1 cellular context compared by ENCODE assay signal in the genomic region with DNA sequence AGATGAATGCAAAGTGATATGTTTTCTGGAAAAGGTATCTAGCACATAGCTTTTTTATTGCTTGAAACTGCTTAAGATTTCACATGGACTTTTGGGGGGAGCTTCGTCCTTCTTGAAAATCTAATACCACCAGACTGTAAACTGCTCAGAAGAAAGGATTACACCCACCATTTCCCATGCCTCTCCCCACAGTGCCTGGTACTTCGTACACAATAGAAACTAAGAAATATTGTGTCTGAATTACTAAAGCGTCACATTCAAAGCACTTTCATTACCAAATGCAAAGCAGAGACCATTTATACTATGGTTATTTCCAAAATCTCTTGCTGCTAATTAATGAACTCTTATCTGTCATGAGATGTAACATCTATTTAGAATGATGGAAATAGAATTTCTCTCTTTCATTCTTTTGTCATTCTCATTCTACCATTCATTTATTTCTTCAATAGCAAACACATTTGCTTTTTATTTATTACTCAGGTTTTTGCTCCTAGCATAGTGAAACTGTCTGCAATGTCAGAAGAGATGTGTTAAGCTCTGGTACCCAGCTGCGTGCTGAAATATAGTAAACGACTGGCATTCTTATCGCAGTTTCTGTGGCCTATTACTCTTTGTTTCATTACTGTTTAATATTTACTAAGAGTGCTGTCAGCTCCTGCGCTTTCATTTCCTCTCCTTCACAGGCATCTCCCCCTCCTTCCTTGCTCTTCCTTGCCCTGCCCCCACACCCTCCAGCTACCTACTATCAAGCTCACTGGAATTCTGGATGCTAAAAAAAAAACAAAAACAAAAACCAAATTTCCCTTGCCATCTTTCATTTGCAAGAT.
TF ChIP-seq lines count a peak whose summit lies in the region.

No MANE protein-coding gene starts in this region.

TF ChIP-seq in IMR-90, 13 proteins besides CTCF, POLR2A, EP300 and RAD21 (continued from another document):
- TF ChIP-seq, protein P1, sequence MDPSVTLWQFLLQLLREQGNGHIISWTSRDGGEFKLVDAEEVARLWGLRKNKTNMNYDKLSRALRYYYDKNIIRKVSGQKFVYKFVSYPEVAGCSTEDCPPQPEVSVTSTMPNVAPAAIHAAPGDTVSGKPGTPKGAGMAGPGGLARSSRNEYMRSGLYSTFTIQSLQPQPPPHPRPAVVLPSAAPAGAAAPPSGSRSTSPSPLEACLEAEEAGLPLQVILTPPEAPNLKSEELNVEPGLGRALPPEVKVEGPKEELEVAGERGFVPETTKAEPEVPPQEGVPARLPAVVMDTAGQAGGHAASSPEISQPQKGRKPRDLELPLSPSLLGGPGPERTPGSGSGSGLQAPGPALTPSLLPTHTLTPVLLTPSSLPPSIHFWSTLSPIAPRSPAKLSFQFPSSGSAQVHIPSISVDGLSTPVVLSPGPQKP (IDR thresholded peaks at IDR 0.05; ENCODE audit: borderline replicate concordance, low read depth, low read length) = no peak
